In genomic region chr12:123131879-123132402, GRCh38 we compare ENCODE assay signal across 8 cellular contexts. TPM values are rescaled to one million over a fixed set of nuclear protein-coding genes. Genes with fewer than 3 reads are reported as not detected.
DNase-seq lines count a peak whose midpoint lies in the region; ATAC-seq and TF ChIP-seq lines count a peak whose summit lies in the region.

No MANE protein-coding gene starts in this region.

- no peak overlapping the region for H2BK120ac ChIP-seq in mesendoderm (ENCODE audit: low read depth, low read length)

- H3K9me3 ChIP-seq in RWPE2 (ENCODE audit: severe bottlenecking): no peaks in the 10 kb centered on the region
- no peaks in the 10 kb centered on the region for H3K9me3 ChIP-seq in BE2C

- H3K4me2 ChIP-seq in mesendoderm (ENCODE audit: low read length): no peak overlapping the region

- H3K36me3 ChIP-seq in RWPE2 (ENCODE audit: low read depth): no peaks in the 10 kb centered on the region
- H3K36me3 ChIP-seq in mesendoderm (ENCODE audit: control insufficient read depth, insufficient read depth, low read length): no peaks in the 10 kb centered on the region
- no peaks in the 10 kb centered on the region for H3K36me3 ChIP-seq in BE2C

- DNase-seq in NCI-H1417 treated with DMSO at 0.1 percent for 48 hours (lab: John Stamatoyannopoulos, UW): peak; percentile 97
- no peak for DNase-seq in RWPE2 (ENCODE audit: low spot score)
- DNase-seq in effector CD8-positive, alpha-beta T cell (lab: John Stamatoyannopoulos, UW): peak; percentile 25
- DNase-seq in stimulated activated CD4-positive, alpha-beta T cell treated with anti-CD3 and anti-CD28 coated beads, Interleukin-4, amount 100 ng/mL, for 1 hour: peak; percentile 15
- DNase-seq in mesendoderm: no peak
- no peak for DNase-seq in NOMO-1 treated with dmso at 0.1 percent for 144 hours (lab: John Stamatoyannopoulos, UW; ENCODE audit: unreplicated experiment)
- DNase-seq in BE2C: no peak

- H3K27me3 ChIP-seq in RWPE2 (ENCODE audit: insufficient read depth, poor library complexity, severe bottlenecking) (no peaks in the 10 kb centered on the region), mesendoderm (ENCODE audit: insufficient read depth, low read length, poor library complexity) (no peaks in the 10 kb centered on the region), BE2C (no peaks in the 10 kb centered on the region)

- H4K5ac ChIP-seq in mesendoderm (ENCODE audit: low read length): no peak overlapping the region

- H3K4ac ChIP-seq in mesendoderm (ENCODE audit: low read depth, low read length): no peak overlapping the region

- no peak overlapping the region for H2BK15ac ChIP-seq in mesendoderm (replicated peaks; ENCODE audit: low read depth)

- no CpG with 5 or more reads among the region's 12 CpGs for whole genome bisulfite sequencing in mesendoderm (ENCODE audit: extremely low coverage, insufficient coverage, low lambda C conversion rate)

- no peak overlapping the region for H3K9ac ChIP-seq in mesendoderm (ENCODE audit: low read length)

- H2AK5ac ChIP-seq in mesendoderm (ENCODE audit: low read length): no peak overlapping the region

- H3K56ac ChIP-seq in mesendoderm (ENCODE audit: low read length): no peak overlapping the region

- no peaks in the 10 kb centered on the region for H3K79me2 ChIP-seq in mesendoderm (ENCODE audit: control insufficient read depth, insufficient read depth, low read length)

- no peaks in the 10 kb centered on the region for H3K79me1 ChIP-seq in mesendoderm (ENCODE audit: low read length)

- H3K18ac ChIP-seq in mesendoderm (ENCODE audit: low read length): no peak overlapping the region

- H3K23ac ChIP-seq in mesendoderm (ENCODE audit: low read length): no peak overlapping the region

- no peak overlapping the region for H4K8ac ChIP-seq in mesendoderm (ENCODE audit: low read depth, low read length)

- H3K4me3 ChIP-seq in RWPE2 (ENCODE audit: severe bottlenecking) (no peak overlapping the region), mesendoderm (ENCODE audit: low read length) (no peak overlapping the region), BE2C (ENCODE audit: low read depth, low read length) (no peak overlapping the region)

- TF ChIP-seq CTCF in RWPE2 (IDR thresholded peaks at IDR 0.05; ENCODE audit: poor library complexity, severe bottlenecking) (no peak), BE2C (IDR thresholded peaks at IDR 0.05; ENCODE audit: low read depth, low read length) (no peak)

- ATAC-seq in RWPE2 (ENCODE audit: low read depth) (peak; percentile 18; the same call in 2 of the 3 replicates), HG02973 (IDR thresholded peaks at IDR 0.05; ENCODE audit: unreplicated experiment) (no peak)

- peaks cover 10% of the 10 kb centered on the region for H3K4me1 ChIP-seq in RWPE2 (ENCODE audit: insufficient read depth, poor library complexity, severe bottlenecking)
- H3K4me1 ChIP-seq in mesendoderm (ENCODE audit: control insufficient read depth, low read depth, low read length): no peaks in the 10 kb centered on the region
- peaks cover under 1% of the 10 kb centered on the region; the same call in 1 of the 2 replicates for H3K4me1 ChIP-seq in BE2C

- H3K27ac ChIP-seq in RWPE2 (ENCODE audit: poor library complexity, severe bottlenecking) (no peak overlapping the region), mesendoderm (ENCODE audit: low read depth, low read length) (no peak overlapping the region)

- no peak overlapping the region for H2BK5ac ChIP-seq in mesendoderm (ENCODE audit: low read length)

RNA-seq across cellular contexts. Expression of gene PITPNM2, which starts 18.9 kb away (rescaled TPM):
- 7.1 TPM for polyA plus RNA-seq in mesendoderm (2013, experiment 1 of 2)
- polyA plus RNA-seq in mesendoderm (2013, experiment 2 of 2): 7.1 TPM
- polyA plus RNA-seq in BE2C (2012; ENCODE audit: insufficient read depth, insufficient read length, low read depth): 3.6 TPM

Comparison
In these comparisons a context has a peak if more than half of its experiments do, and no peak if none do; other contexts are left out.
1. DNase-seq: peak in NCI-H1417 treated with DMSO at 0.1 percent for 48 hours (single experiment), effector CD8-positive, alpha-beta T cell (single experiment) and stimulated activated CD4-positive, alpha-beta T cell treated with anti-CD3 and anti-CD28 coated beads, Interleukin-4, amount 100 ng/mL, for 1 hour (single experiment); none in RWPE2 (single experiment), mesendoderm (single experiment), NOMO-1 treated with dmso at 0.1 percent for 144 hours (single experiment) and BE2C (single experiment).